ENCODE assay signal across 8 cellular contexts in the genomic region with DNA sequence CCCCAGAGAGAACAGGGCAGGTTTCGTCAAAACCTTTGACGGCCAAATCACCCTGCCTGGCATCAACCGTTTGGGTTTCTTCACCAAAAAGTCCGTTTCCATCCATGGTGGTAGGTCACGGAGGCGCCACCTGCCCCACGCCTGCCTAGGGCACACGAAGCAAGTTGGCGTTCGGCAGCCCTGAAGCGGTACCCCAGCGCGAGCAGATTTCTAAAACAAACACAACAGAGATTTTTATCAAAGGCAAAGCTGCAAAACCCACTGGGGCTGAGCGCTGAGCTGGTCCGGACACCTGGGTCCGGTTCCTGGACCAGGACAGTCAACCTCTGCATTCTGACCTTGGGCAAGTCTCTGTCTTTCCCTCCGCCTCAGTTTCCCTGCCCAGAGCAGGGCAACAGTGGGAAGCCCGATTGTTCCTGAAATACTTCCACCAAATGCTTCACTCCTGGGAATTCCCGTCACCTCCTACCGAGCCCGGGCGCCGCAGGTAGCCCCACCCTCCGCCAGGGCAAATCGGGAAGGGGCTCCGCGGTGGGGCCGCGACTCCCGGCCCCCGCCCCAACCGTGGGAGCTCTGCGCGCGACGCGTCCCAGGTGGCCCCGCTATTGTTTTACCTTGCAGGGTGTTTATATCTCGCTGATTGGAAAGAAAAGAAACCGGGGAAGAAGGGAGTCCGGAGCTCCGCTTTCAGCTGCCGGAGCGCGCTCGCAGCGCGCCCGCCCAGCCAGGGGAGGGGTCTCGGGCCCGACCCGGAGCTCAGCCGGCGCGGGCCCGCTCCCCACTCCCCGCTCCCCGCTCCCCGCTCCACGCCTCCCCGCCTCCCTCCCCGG. TPM values are rescaled to one million over a fixed set of nuclear protein-coding genes. Genes with fewer than 3 reads are reported as not detected.
DNase-seq lines count a peak whose midpoint lies in the region; ATAC-seq and FAIRE-seq lines count a peak whose summit lies in the region.

No MANE protein-coding gene starts in this region.

- WGBS in mesodermal cell (ENCODE audit: insufficient coverage in 2 of 2), 2 experiments: 1 to 2% methylated on average over 26 to 35 of the region's 62 CpGs

- peak overlapping the region; percentile 78 for H3K9ac ChIP-seq in NT2/D1 (ENCODE audit: insufficient read length, low read depth)

- H3K36me3 ChIP-seq in NT2/D1 (ENCODE audit: insufficient read depth, insufficient read length, low read length) (peaks cover 26% of the 10 kb centered on the region), mesodermal cell (ENCODE audit: control insufficient read depth, insufficient read depth, low read length) (peaks cover 7% of the 10 kb centered on the region)

- no peaks in the 10 kb centered on the region for H3K9me3 ChIP-seq in NT2/D1 (ENCODE audit: insufficient read depth, low read length)
- H3K9me3 ChIP-seq in mesodermal cell (ENCODE audit: control insufficient read depth, low read length): no peaks in the 10 kb centered on the region

- ATAC-seq in GM21360 (IDR thresholded peaks at IDR 0.05; ENCODE audit: unreplicated experiment): no peak

- DNase-seq in activated CD4-positive, alpha-beta T cell treated with anti-CD3 and anti-CD28 coated beads for 48 hours: peak; percentile 8
- DNase-seq in activated CD4-positive, alpha-beta T cell treated with anti-CD3 and anti-CD28 coated beads for 1 hour: no peak
- DNase-seq in NT2/D1 (ENCODE audit: low read depth, low spot score): no peak
- peak; percentile 8 for DNase-seq in dermis blood vessel endothelial cell
- DNase-seq in urothelium cell line (ENCODE audit: low spot score): peak; percentile 51
- no peak for DNase-seq in activated gamma-delta T cell treated with Interleukin-2 at 50 U/mL for 16 hours

- H3K27ac ChIP-seq in mesodermal cell (ENCODE audit: low read depth, low read length, severe bottlenecking): no peak overlapping the region

- peak overlapping the region; percentile 58 for H3K4me3 ChIP-seq in NT2/D1 (ENCODE audit: insufficient read length, low read depth)
- peak overlapping the region; percentile 71 for H3K4me3 ChIP-seq in mesodermal cell (ENCODE audit: extremely low read depth, insufficient read depth, low read length, poor library complexity, severe bottlenecking)

- FAIRE-seq in urothelium cell line (lab: Jason Lieb, UNC): no peak

- peaks cover 6% of the 10 kb centered on the region for H3K27me3 ChIP-seq in NT2/D1 (ENCODE audit: insufficient read depth, insufficient read length)

- H3K4me1 ChIP-seq in NT2/D1 (ENCODE audit: insufficient read depth, insufficient read length): peaks cover 9% of the 10 kb centered on the region
- no peaks in the 10 kb centered on the region for H3K4me1 ChIP-seq in mesodermal cell (ENCODE audit: control insufficient read depth, insufficient read depth, low read length, poor library complexity, severe bottlenecking)

RNA-seq across cellular contexts. Expression of a gene that starts 0.6 kb away (rescaled TPM):
- 24.8 and 29.4 TPM in 2 replicates for total RNA-seq in dermis blood vessel endothelial cell
- polyA plus RNA-seq in mesodermal cell (2013, experiment 1 of 2): 33.5 TPM
- polyA plus RNA-seq in mesodermal cell (2013, experiment 2 of 2): 29.6 TPM

Comparison
In these comparisons a context has a peak if more than half of its experiments do, and no peak if none do; other contexts are left out.
1. DNase-seq: peak in activated CD4-positive, alpha-beta T cell treated with anti-CD3 and anti-CD28 coated beads for 48 hours (single experiment), dermis blood vessel endothelial cell (single experiment) and urothelium cell line (single experiment); none in activated CD4-positive, alpha-beta T cell treated with anti-CD3 and anti-CD28 coated beads for 1 hour (single experiment), NT2/D1 (single experiment) and activated gamma-delta T cell treated with Interleukin-2 at 50 U/mL for 16 hours (single experiment).